ENCODE assay signal across 7 cellular contexts in the genomic region with DNA sequence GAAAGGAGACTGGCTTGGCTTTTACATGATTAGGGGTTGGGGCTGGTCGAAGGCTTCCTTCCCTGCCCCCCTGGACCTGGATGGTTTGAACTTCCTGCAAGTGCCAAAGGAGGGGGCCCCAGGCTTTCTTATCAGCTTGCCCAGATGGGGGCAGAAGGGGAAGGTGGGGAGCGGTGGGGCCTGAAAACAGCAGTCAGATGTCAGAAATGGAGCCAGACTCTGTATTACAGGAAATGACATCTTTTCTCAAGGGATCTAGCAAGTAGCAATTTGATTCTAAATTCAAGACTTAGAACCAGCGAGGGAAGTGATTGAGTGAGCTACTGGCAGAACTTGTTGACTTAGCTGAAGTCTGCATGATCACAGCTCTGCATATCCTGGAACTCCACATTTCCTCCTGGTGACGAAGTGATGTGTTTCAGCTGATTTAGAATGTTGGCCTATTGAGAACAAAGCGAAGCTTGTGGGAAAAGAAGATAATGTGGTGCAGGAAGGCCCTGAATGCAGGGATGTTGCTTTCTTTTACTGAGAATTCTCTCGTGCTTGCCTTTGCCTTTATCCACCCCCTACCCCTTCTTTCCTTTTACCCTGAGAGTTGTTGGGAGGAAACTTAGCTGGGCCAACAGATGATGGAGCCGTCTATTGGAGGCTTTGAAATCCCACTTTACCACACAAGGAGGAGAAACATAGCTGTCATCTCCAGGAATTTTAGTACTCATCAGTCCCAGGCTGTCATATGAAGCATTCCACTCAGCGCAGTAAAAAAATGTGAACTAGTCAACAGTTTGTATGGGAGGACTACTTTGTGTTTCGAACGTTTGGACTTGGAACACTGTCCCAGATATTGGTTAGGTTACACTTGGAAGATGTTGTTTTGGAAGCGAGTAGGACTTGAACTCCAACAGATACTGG. TPM values are rescaled to one million over a fixed set of nuclear protein-coding genes. Genes with fewer than 3 reads are reported as not detected.
DNase-seq lines count a peak whose midpoint lies in the region; ATAC-seq and TF ChIP-seq lines count a peak whose summit lies in the region.

No MANE protein-coding gene starts in this region.

- peaks cover 45 to 67% (median 58%) of the 10 kb centered on the region in 4 donors for H3K4me1 ChIP-seq in esophagus muscularis mucosa
- peaks cover 6% of the 10 kb centered on the region for H3K4me1 ChIP-seq in parathyroid adenoma

- intact Hi-C loops in esophagus muscularis mucosa (cut with DNase I): no loop called here

- no peak overlapping the region for H3K9ac ChIP-seq in parathyroid adenoma

- no peak overlapping the region for H3K4me2 ChIP-seq in parathyroid adenoma (ENCODE audit: low read length)

- H3K4me3 ChIP-seq in esophagus muscularis mucosa (no peak overlapping the region), parathyroid adenoma (ENCODE audit: low read depth, low read length) (no peak overlapping the region), MG63 (no peak overlapping the region)

- ATAC-seq in GM18519 (IDR thresholded peaks at IDR 0.05; ENCODE audit: low FRiP score, unreplicated experiment) (peak; percentile 75), HG02571 (IDR thresholded peaks at IDR 0.05; ENCODE audit: unreplicated experiment) (peak; percentile 51)

- no peak overlapping the region for H2AFZ ChIP-seq in parathyroid adenoma

- 55% methylated on average over 11 of the region's 11 CpGs for WGBS in esophagus muscularis mucosa

- peak; percentile 94 for DNase-seq in OCI-M1 (lab: John Stamatoyannopoulos, UW)
- DNase-seq in esophagus muscularis mucosa (ENCODE audit: extremely low spot score): no peak
- no peak for DNase-seq in MG63
- DNase-seq in islet precursor cell: no peak

- peaks cover 56% of the 10 kb centered on the region for H3K79me2 ChIP-seq in parathyroid adenoma

- H3K27me3 ChIP-seq in esophagus muscularis mucosa (no peaks in the 10 kb centered on the region), parathyroid adenoma (ENCODE audit: control insufficient read depth, insufficient read depth, low read length) (no peaks in the 10 kb centered on the region), MG63 (no peaks in the 10 kb centered on the region)

- no peak for TF ChIP-seq POLR2A in esophagus muscularis mucosa (IDR thresholded peaks at IDR 0.05; ENCODE audit: low read depth)

- no peak for TF ChIP-seq EP300 in esophagus muscularis mucosa (IDR thresholded peaks at IDR 0.05)

- H3K9me3 ChIP-seq in esophagus muscularis mucosa (no peaks in the 10 kb centered on the region), parathyroid adenoma (ENCODE audit: control insufficient read depth, low read length) (no peaks in the 10 kb centered on the region), MG63 (no peaks in the 10 kb centered on the region)

- TF ChIP-seq CTCF in esophagus muscularis mucosa (IDR thresholded peaks at IDR 0.05): no peak
- no peak for TF ChIP-seq CTCF in parathyroid adenoma (IDR thresholded peaks at IDR 0.05)

- H3K27ac ChIP-seq in esophagus muscularis mucosa (replicated peaks in 1 of 4) (peak overlapping the region; percentile 48 to 66 (median 61)), parathyroid adenoma (peak overlapping the region; percentile 54)

- H3K36me3 ChIP-seq in esophagus muscularis mucosa (no peaks in the 10 kb centered on the region), parathyroid adenoma (ENCODE audit: control insufficient read depth, insufficient read depth, low read length) (no peaks in the 10 kb centered on the region), MG63 (no peaks in the 10 kb centered on the region)

RNA-seq across cellular contexts. Expression of a gene that starts 43.2 kb away (rescaled TPM):
- total RNA-seq in esophagus muscularis mucosa: 10 to 100 TPM; 36.6 to 53.5 (median 47.0) TPM
- total RNA-seq in MG63 (2014; rRNA removed; shearing (Covaris generic); ENCODE audit: low replicate concordance): 36.1 and 47.2 TPM in 2 replicates
